ENCODE assay signal across 8 cellular contexts in genomic region chr4:37889849-37890500, GRCh38. TPM values are rescaled to one million over a fixed set of nuclear protein-coding genes. Genes with fewer than 3 reads are reported as not detected.
A peak's percentile ranks its signal among the peaks of the same experiment; 100 is the strongest.
DNase-seq lines count a peak whose midpoint lies in the region; ATAC-seq and TF ChIP-seq lines count a peak whose summit lies in the region.

No MANE protein-coding gene starts in this region.

- H3K36me3 ChIP-seq in duodenal mucosa (ENCODE audit: control insufficient read depth in 1 of 2, insufficient read depth in 2 of 2, low read length in 2 of 2) (no peaks in the 10 kb centered on the region), upper lobe of right lung (no peaks in the 10 kb centered on the region)

- H3K4me1 ChIP-seq in duodenal mucosa (ENCODE audit: control insufficient read depth in 1 of 2, insufficient read depth in 2 of 2, low read length in 2 of 2) (peaks cover 20 to 21% of the 10 kb centered on the region in 2 donors), upper lobe of right lung (peaks cover 10% of the 10 kb centered on the region)

- H3K27me3 ChIP-seq in AG04450 (ENCODE audit: control insufficient read depth, insufficient read depth, low read length) (peaks cover 26% of the 10 kb centered on the region), duodenal mucosa (ENCODE audit: control insufficient read depth in 1 of 2, insufficient read depth in 2 of 2, low read length in 2 of 2) (peaks cover 6 to 8% of the 10 kb centered on the region in 2 donors), upper lobe of right lung (no peaks in the 10 kb centered on the region)

- ATAC-seq in upper lobe of right lung, result peak; percentile 1

- CTCF ChIA-PET in AG04450 (lab: Charles Lee), result interaction anchor here (1.1 to 1.9 kb wide), 2 partner anchors 32 to 146 kb away, joined by 3 to 4 read pairs; no protein-coding TSS in a partner anchor

- H3K9ac ChIP-seq in duodenal mucosa (ENCODE audit: low read depth in 1 of 2, low read length in 2 of 2), result peak overlapping the region; percentile 41 to 48

- POLR2A ChIA-PET in AG04450 (lab: Yijun Ruan, JAX), result no interaction called here

- H3K27ac ChIP-seq in AG04450 (ENCODE audit: low read depth, low read length) (peak overlapping the region; percentile 11), duodenal mucosa (ENCODE audit: low read depth, low read length) (no peak overlapping the region), upper lobe of right lung (peak overlapping the region; percentile 63)

- H3K4me3 ChIP-seq in AG04450 (ENCODE audit: low read depth, low read length) (peak overlapping the region; percentile 65), duodenal mucosa (ENCODE audit: low read depth in 1 of 2, low read length in 2 of 2) (peak overlapping the region; percentile 68 to 84), upper lobe of right lung (peak overlapping the region; percentile 81)

- no peak for TF ChIP-seq CTCF in AG04450 (IDR thresholded peaks at IDR 0.05; ENCODE audit: low read depth, low read length)
- no peak for TF ChIP-seq CTCF in upper lobe of right lung (IDR thresholded peaks at IDR 0.05)

- intact Hi-C loops in upper lobe of right lung (cut with DNase I), result no loop called here

- DNase-seq in AG04450 (ENCODE audit: low read depth, low spot score), result no peak
- peak; percentile 3 for DNase-seq in LHCN-M2 (ENCODE audit: low read depth)
- peak; percentile 47 for DNase-seq in middle frontal gyrus (ENCODE audit: extremely low spot score, low spot score)
- DNase-seq in upper lobe of right lung, result no peak
- DNase-seq in DMS79 (lab: John Stamatoyannopoulos, UW), result no peak
- DNase-seq in T1000 (lab: John Stamatoyannopoulos, UW), result no peak
- DNase-seq in NAMALWA (ENCODE audit: low spot score), result no peak

- H3K9me3 ChIP-seq in AG04450 (ENCODE audit: control insufficient read depth, insufficient read depth, low read length) (no peaks in the 10 kb centered on the region; the same call in 1 of the 2 replicates), duodenal mucosa (ENCODE audit: control insufficient read depth in 1 of 2, low read length in 2 of 2) (no peaks in the 10 kb centered on the region), upper lobe of right lung (no peaks in the 10 kb centered on the region)

RNA-seq across cellular contexts. Expression of gene TBC1D1, which starts 0.9 kb away (rescaled TPM):
- polyA plus RNA-seq in AG04450 (2011; rRNA removed), result 37.0 and 50.7 TPM in 2 replicates
- 52.5 and 54.2 TPM in 2 replicates for polyA minus RNA-seq in AG04450 (2011; rRNA and poly(A)+ RNA removed)
- total RNA-seq in LHCN-M2 (2014; rRNA removed) (94.8 and 108 TPM in 2 replicates), upper lobe of right lung (61.9 TPM)
- polyA plus RNA-seq in LHCN-M2 (2012), result 83.1 TPM

Comparison
In these comparisons a context has a peak if more than half of its experiments do, and no peak if none do; other contexts are left out.
1. DNase-seq: peak in LHCN-M2 (single experiment) and middle frontal gyrus (single experiment); none in AG04450 (single experiment), upper lobe of right lung (single experiment), DMS79 (single experiment), T1000 (single experiment) and NAMALWA (single experiment).
2. Peak in every context shown above with its lines, with median percentiles within 50 percentile points of each other: H3K4me3 ChIP-seq.